ENCODE assay signal across 18 cellular contexts in genomic region chr13:113542751-113543424, GRCh38. TPM values are rescaled to one million over a fixed set of nuclear protein-coding genes. Genes with fewer than 3 reads are reported as not detected.
A peak's percentile ranks its signal among the peaks of the same experiment; 100 is the strongest.
DNase-seq lines count a peak whose midpoint lies in the region; ATAC-seq and TF ChIP-seq lines count a peak whose summit lies in the region.
"Had no signal": no experiment of that assay in that cellular context is flagged by ENCODE, and none has a peak within 500 bp of the region (broad histone marks: within the 10 kb centered on the region; RNA-seq: fewer than 3 reads in every experiment).

No MANE protein-coding gene starts in this region.

- H3K27ac Mint-ChIP-seq in chondrocyte (ENCODE audit: unreplicated experiment) = no peak overlapping the region
- H3K27ac Mint-ChIP-seq: B cell; CD4-positive, CD25-positive, alpha-beta regulatory T cell had no signal

- no peaks in the 10 kb centered on the region for H3K27me3 ChIP-seq in lower lobe of right lung (ENCODE audit: low read depth)
- H3K27me3 ChIP-seq in spleen (replicated peaks in 1 of 7) = no peaks in the 10 kb centered on the region
- H3K27me3 ChIP-seq: SJCRH30 had no signal

- TF ChIP-seq CTCF in chondrocyte (IDR thresholded peaks at IDR 0.05) = no peak
- TF ChIP-seq CTCF in lower lobe of right lung (IDR thresholded peaks at IDR 0.05) = no peak
- no peak for TF ChIP-seq CTCF in spleen (IDR thresholded peaks at IDR 0.05 in 8 of 11, conservative IDR thresholded peaks at IDR 0.05 in 3 of 11)

- H3K4me1 Mint-ChIP-seq in chondrocyte (ENCODE audit: low read depth) = peaks cover 35% of the 10 kb centered on the region
- H3K4me1 Mint-ChIP-seq: B cell had no signal

- H3K36me3 Mint-ChIP-seq in chondrocyte (ENCODE audit: low read depth) = peaks cover 22% of the 10 kb centered on the region

- WGBS in spleen, 5 donors = 89 to 93% (median 91%) methylated on average over 10 to 21 of the region's 21 CpGs

- H3K9me3 Mint-ChIP-seq in chondrocyte (ENCODE audit: low read depth) = peaks cover 4% of the 10 kb centered on the region

- H3K4me3 ChIP-seq in lower lobe of right lung = no peak overlapping the region
- no peak overlapping the region for H3K4me3 ChIP-seq in spleen
- H3K4me3 ChIP-seq: SJCRH30 had no signal

- no peak overlapping the region for H3K27ac ChIP-seq in lower lobe of right lung
- peak overlapping the region in 1 of 8 donors; percentile 53 for H3K27ac ChIP-seq in spleen
- H3K27ac ChIP-seq: SJCRH30 had no signal

- no peak overlapping the region for H3K4me3 Mint-ChIP-seq in chondrocyte (ENCODE audit: unreplicated experiment)
- H3K4me3 Mint-ChIP-seq: B cell; CD4-positive, CD25-positive, alpha-beta regulatory T cell had no signal

- no peaks in the 10 kb centered on the region for H3K27me3 Mint-ChIP-seq in chondrocyte (ENCODE audit: low read depth)
- H3K27me3 Mint-ChIP-seq: B cell; CD4-positive, CD25-positive, alpha-beta regulatory T cell had no signal

- ATAC-seq in lower lobe of right lung (no peak), SK-N-SH treated with all-trans-retinoic acid at 6 μM for 48 hours (no peak), HG03432 (IDR thresholded peaks at IDR 0.05; ENCODE audit: unreplicated experiment) (no peak)

- H3K4me1 ChIP-seq in lower lobe of right lung = no peaks in the 10 kb centered on the region
- peaks cover 0 to 45% (median 21%) of the 10 kb centered on the region in 6 donors for H3K4me1 ChIP-seq in spleen

- no peaks in the 10 kb centered on the region for H3K9me3 ChIP-seq in lower lobe of right lung
- peaks cover 0 to 13% (median 1%) of the 10 kb centered on the region in 8 donors for H3K9me3 ChIP-seq in spleen
- H3K9me3 ChIP-seq: SJCRH30 had no signal

- H3K36me3 ChIP-seq in lower lobe of right lung (peaks cover 25% of the 10 kb centered on the region), spleen (peaks cover 0 to 89% (median 9%) of the 10 kb centered on the region in 6 donors)

- peak; percentile 9 for DNase-seq in NOMO-1 treated with DMSO at 0.1 percent for 48 hours (lab: John Stamatoyannopoulos, UW; ENCODE audit: unreplicated experiment)
- no peak for DNase-seq in NOMO-1 (lab: John Stamatoyannopoulos, UW; ENCODE audit: unreplicated experiment in 2 of 2)
- peak; percentile 54 for DNase-seq in chondrocyte (ENCODE audit: low spot score)
- peak; percentile 20 for DNase-seq in lower lobe of right lung
- peak; percentile 22 for DNase-seq in spleen
- DNase-seq in OCI-M1 (lab: John Stamatoyannopoulos, UW) = no peak
- DNase-seq: CD4-positive, CD25-positive, alpha-beta regulatory T cell; COR-L47; DMS 273 treated with DMSO at 0.1 percent for 48 hours; DND-41; NCI-H1048; NCI-H1436; NCI-H1930; NCI-H69; SJCRH30 had no signal

- intact Hi-C loops in lower lobe of right lung (cut with DNase I) (no loop called here), spleen (cut with DNase I; ENCODE audit: low total_unique reads) (no loop called here)

- no peak for TF ChIP-seq POLR2A in spleen (IDR thresholded peaks at IDR 0.05)

TF ChIP-seq in SK-N-SH treated with all-trans-retinoic acid at 6 μM for 48 hours, 23 proteins besides CTCF, POLR2A, EP300 and RAD21 (continues in another document):
- no peak for TF ChIP-seq SNAI2 (CRISPR knock-in tag; IDR thresholded peaks at IDR 0.05)
- no peak for TF ChIP-seq ZNF565 (CRISPR knock-in tag; conservative IDR thresholded peaks at IDR 0.05; ENCODE audit: low read depth)
- no peak for TF ChIP-seq ZFP3 (CRISPR knock-in tag; IDR thresholded peaks at IDR 0.05)
- no peak for TF ChIP-seq PPARA (CRISPR knock-in tag; IDR thresholded peaks at IDR 0.05; ENCODE audit: borderline replicate concordance)
- no peak for TF ChIP-seq ZNF8 (CRISPR knock-in tag; IDR thresholded peaks at IDR 0.05)
- no peak for TF ChIP-seq CSRNP3 (CRISPR knock-in tag; IDR thresholded peaks at IDR 0.05)
- TF ChIP-seq ZFP30 (CRISPR knock-in tag; IDR thresholded peaks at IDR 0.05) = no peak
- TF ChIP-seq OSR1 (CRISPR knock-in tag; IDR thresholded peaks at IDR 0.05) = no peak
- TF ChIP-seq ESRRG (CRISPR knock-in tag; IDR thresholded peaks at IDR 0.05) = no peak
- TF ChIP-seq CREB5 (CRISPR knock-in tag; IDR thresholded peaks at IDR 0.05; ENCODE audit: low read depth) = no peak
- no peak for TF ChIP-seq ZC3H10 (CRISPR knock-in tag; IDR thresholded peaks at IDR 0.05)
- TF ChIP-seq ZNF70 (CRISPR knock-in tag; IDR thresholded peaks at IDR 0.05) = no peak
- no peak for TF ChIP-seq TOX (CRISPR knock-in tag; IDR thresholded peaks at IDR 0.05; ENCODE audit: borderline replicate concordance)
- TF ChIP-seq, protein P1, sequence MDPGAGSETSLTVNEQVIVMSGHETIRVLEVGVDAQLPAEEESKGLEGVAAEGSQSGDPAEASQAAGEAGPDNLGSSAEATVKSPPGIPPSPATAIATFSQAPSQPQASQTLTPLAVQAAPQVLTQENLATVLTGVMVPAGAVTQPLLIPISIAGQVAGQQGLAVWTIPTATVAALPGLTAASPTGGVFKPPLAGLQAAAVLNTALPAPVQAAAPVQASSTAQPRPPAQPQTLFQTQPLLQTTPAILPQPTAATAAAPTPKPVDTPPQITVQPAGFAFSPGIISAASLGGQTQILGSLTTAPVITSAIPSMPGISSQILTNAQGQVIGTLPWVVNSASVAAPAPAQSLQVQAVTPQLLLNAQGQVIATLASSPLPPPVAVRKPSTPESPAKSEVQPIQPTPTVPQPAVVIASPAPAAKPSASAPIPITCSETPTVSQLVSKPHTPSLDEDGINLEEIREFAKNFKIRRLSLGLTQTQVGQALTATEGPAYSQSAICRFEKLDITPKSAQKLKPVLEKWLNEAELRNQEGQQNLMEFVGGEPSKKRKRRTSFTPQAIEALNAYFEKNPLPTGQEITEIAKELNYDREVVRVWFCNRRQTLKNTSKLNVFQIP (CRISPR knock-in tag; IDR thresholded peaks at IDR 0.05; ENCODE audit: borderline replicate concordance, low read depth) = no peak
- no peak for TF ChIP-seq BACH2 (CRISPR knock-in tag; IDR thresholded peaks at IDR 0.05; ENCODE audit: borderline replicate concordance)
- TF ChIP-seq GLIS3 (CRISPR knock-in tag; IDR thresholded peaks at IDR 0.05) = no peak
- no peak for TF ChIP-seq ISL1 (CRISPR knock-in tag; IDR thresholded peaks at IDR 0.05)
- no peak for TF ChIP-seq PATZ1 (CRISPR knock-in tag; IDR thresholded peaks at IDR 0.05; ENCODE audit: borderline replicate concordance)
- TF ChIP-seq TCF4 (CRISPR knock-in tag; IDR thresholded peaks at IDR 0.05; ENCODE audit: borderline replicate concordance) = no peak

RNA-seq across cellular contexts. Expression of gene TFDP1, which starts 41.7 kb away (rescaled TPM):
- 52.8 to 76.0 TPM (median 54.3 TPM) in 3 replicates for total RNA-seq in chondrocyte
- total RNA-seq in lower lobe of right lung = 47.0 TPM
- 10 to 100 TPM; 47.5 to 91.7 (median 59.4) TPM for total RNA-seq in spleen
- polyA plus RNA-seq in spleen = 10 to 100 TPM; 21.7 to 42.4 (median 40.1) TPM

RNA-seq across cellular contexts. Expression of gene DCUN1D2, which starts 52.4 kb away (rescaled TPM):
- total RNA-seq in chondrocyte (17.0 to 24.9 TPM (median 19.5 TPM) in 3 replicates), lower lobe of right lung (16.8 TPM), spleen (10 to 100 TPM; 22.7 to 33.1 (median 26.3) TPM)
- 10 to 100 TPM in 2 of 3 donors, 1 to 10 TPM in 1; 6.3 to 12.7 (median 11.1) TPM for polyA plus RNA-seq in spleen

Comparison
In these comparisons a context has a peak if more than half of its experiments do, and no peak if none do; other contexts are left out.
1. DNase-seq: peak in NOMO-1 treated with DMSO at 0.1 percent for 48 hours (single experiment), chondrocyte (single experiment), lower lobe of right lung (single experiment) and spleen (single experiment); none in NOMO-1 (0 of 2) and OCI-M1 (single experiment).